Comparison of ENCODE assay signal across 15 cellular contexts in genomic region chr17:76388966-76389888, GRCh38. TPM values are rescaled to one million over a fixed set of nuclear protein-coding genes. Genes with fewer than 3 reads are reported as not detected.
DNase-seq lines count a peak whose midpoint lies in the region; ATAC-seq, FAIRE-seq and TF ChIP-seq lines count a peak whose summit lies in the region.
"Had no signal": no experiment of that assay in that cellular context is flagged by ENCODE, and none has a peak within 500 bp of the region (broad histone marks: within the 10 kb centered on the region; RNA-seq: fewer than 3 reads in every experiment).

No MANE protein-coding gene starts in this region.

- TF ChIP-seq EP300 in K562 (IDR thresholded peaks at IDR 0.05; ENCODE audit: low read length) = no peak

- no peaks in the 10 kb centered on the region for H3K27me3 ChIP-seq in AG04450 (ENCODE audit: control insufficient read depth, insufficient read depth, low read length)
- peaks cover 21% of the 10 kb centered on the region for H3K27me3 ChIP-seq in HUES64 (ENCODE audit: insufficient read depth, low read length)
- no peaks in the 10 kb centered on the region for H3K27me3 ChIP-seq in K562 (ENCODE audit: control insufficient read depth in 2 of 2, insufficient read depth in 2 of 2, low read length in 2 of 2)
- no peaks in the 10 kb centered on the region for H3K27me3 ChIP-seq in foreskin keratinocyte
- H3K27me3 ChIP-seq: tibial nerve had no signal

- CTCF ChIA-PET in AG04450 (lab: Charles Lee) (interaction anchor here (0.8 to 1.7 kb wide), 4 partner anchors 9 to 70 kb away, joined by 3 to 7 read pairs (median 3); partner anchors contain the start of gene UBE2O), K562 (lab: Yijun Ruan, JAX; ENCODE audit: low intra/inter-chr PET ratio) (no interaction called here)

- WGBS in HUES64 = 79% methylated on average over 15 of the region's 16 CpGs
- 87% methylated on average over 16 of the region's 16 CpGs for whole genome bisulfite sequencing in K562 (ENCODE audit: insufficient coverage, low coverage, missing lambda C conversion rate)

- in situ Hi-C loops in K562 (cut with MboI) = no loop called here

- POLR2A ChIA-PET in AG04450 (lab: Yijun Ruan, JAX) (interaction anchor here (0.5 to 0.6 kb wide), 4 partner anchors 37 to 79 kb away, joined by 3 to 12 read pairs (median 3); no protein-coding TSS in a partner anchor), K562 (lab: Yijun Ruan, JAX) (interaction anchor here (0.5 to 3.1 kb wide), 11 partner anchors 8 to 309 kb away, joined by 3 to 13 read pairs (median 3); no protein-coding TSS in a partner anchor)

- intact Hi-C loops in K562 (cut with micrococcal nuclease) = no loop called here

- 0 out of 2 replicates have a peak overlapping the region, but pooled peaks have one; percentile 8 for H3K9ac ChIP-seq in HUES64 (ENCODE audit: low read depth, low read length)
- peak overlapping the region in 1 of 2 experiments; percentile 74; a peak in 2 of 4 replicates for H3K9ac ChIP-seq in K562 (ENCODE audit: insufficient read depth in 1 of 2, low read depth in 2 of 2, low read length in 2 of 2)

- TF ChIP-seq POLR2A in K562 (conservative IDR thresholded peaks at IDR 0.05) = peak; percentile 55

- H3K4me3 ChIP-seq in AG04450 (ENCODE audit: low read depth, low read length) (no peak overlapping the region), HUES64 (ENCODE audit: low read length) (no peak overlapping the region), K562 (no peak overlapping the region)
- H3K4me3 ChIP-seq: tibial nerve had no signal

- H3K4me2 ChIP-seq in K562 (ENCODE audit: insufficient read depth, low read length) = no peak overlapping the region

- peaks cover 29% of the 10 kb centered on the region for H3K79me2 ChIP-seq in K562 (ENCODE audit: control insufficient read depth, insufficient read depth, low read length)

- H4K20me1 ChIP-seq in K562 (replicated peaks; ENCODE audit: control insufficient read depth, insufficient read depth, low read length) = no peaks in the 10 kb centered on the region

- BruUV-seq in K562 (replicated peaks; lab: Mats Ljungman, UMichigan) = TSS peak; percentile 30

- no peak overlapping the region for H3K27ac ChIP-seq in AG04450 (ENCODE audit: low read depth, low read length)
- H3K27ac ChIP-seq in HUES64 (ENCODE audit: low read depth, low read length) = peak overlapping the region; percentile 54; the same call in 1 of the 2 replicates
- no peak overlapping the region for H3K27ac ChIP-seq in K562 (ENCODE audit: extremely low read depth, low read depth, low read length)
- no peak overlapping the region for H3K27ac ChIP-seq in foreskin keratinocyte

- H2AFZ ChIP-seq in K562 (ENCODE audit: low read depth, low read length) = no peak overlapping the region

- DNase-seq in AG04450 (ENCODE audit: low read depth, low spot score) = no peak
- peak in 2 of 4 experiments; percentile 34 to 35 for DNase-seq in K562 (ENCODE audit: extremely low read depth in 1 of 4, low spot score in 3 of 4)
- peak in 1 of 2 donors; percentile 33 for DNase-seq in foreskin keratinocyte
- DNase-seq in HT-29 (ENCODE audit: low spot score) = no peak
- no peak for DNase-seq in stimulated activated CD4-positive, alpha-beta T cell treated with anti-CD3 and anti-CD28 coated beads, Interleukin-2, amount 100 ng/mL, for 24 hours
- DNase-seq: activated gamma-delta T cell treated with Interleukin-2 at 50 U/mL for 16 hours, GOT3, mesendoderm, NCI-H446 treated with DMSO at 0.1 percent for 48 hours, OCI-M1 had no signal

- no peak for TF ChIP-seq RAD21 in K562 (CRISPR knock-in tag; conservative IDR thresholded peaks at IDR 0.05 in 1 of 2, IDR thresholded peaks at IDR 0.05 in 1 of 2)

- TF ChIP-seq CTCF in AG04450 (IDR thresholded peaks at IDR 0.05; ENCODE audit: low read depth, low read length) (0 out of 2 replicates have a peak, but pooled peaks have one; percentile 5), K562 (IDR thresholded peaks at IDR 0.05 in 2 of 3, conservative IDR thresholded peaks at IDR 0.05 in 1 of 3; ENCODE audit: insufficient read depth in 2 of 3, low read depth in 1 of 3, low read length in 3 of 3) (peak in 1 of 3 experiments; percentile 41; a peak in 3 of 6 replicates), foreskin keratinocyte (conservative IDR thresholded peaks at IDR 0.05) (peak; percentile 31)

- no peaks in the 10 kb centered on the region for H3K9me1 ChIP-seq in K562 (ENCODE audit: control insufficient read depth, insufficient read depth, low read length)

- ATAC-seq in K562 = no peak
- no peak for ATAC-seq in foreskin keratinocyte
- no peak for ATAC-seq in HG02852 (IDR thresholded peaks at IDR 0.05; ENCODE audit: unreplicated experiment)
- no peak for ATAC-seq in GM18868 (IDR thresholded peaks at IDR 0.05; ENCODE audit: unreplicated experiment)

- peaks cover 32% of the 10 kb centered on the region for H3K36me3 ChIP-seq in HUES64 (ENCODE audit: insufficient read depth, low read length)
- H3K36me3 ChIP-seq in K562 (ENCODE audit: control insufficient read depth, insufficient read depth, low read length) = peaks cover 60% of the 10 kb centered on the region

- FAIRE-seq in K562 (lab: Jason Lieb, UNC) = no peak
- FAIRE-seq: islet of Langerhans had no signal

- no peaks in the 10 kb centered on the region; the same call in 1 of the 2 replicates for H3K9me3 ChIP-seq in AG04450 (ENCODE audit: control insufficient read depth, insufficient read depth, low read length)
- no peaks in the 10 kb centered on the region for H3K9me3 ChIP-seq in HUES64 (ENCODE audit: insufficient read depth, low read depth, low read length)
- H3K9me3 ChIP-seq in K562 (replicated peaks; ENCODE audit: control insufficient read depth, insufficient read depth, low read depth, low read length) = no peaks in the 10 kb centered on the region
- H3K9me3 ChIP-seq: tibial nerve had no signal

- H3K4me1 ChIP-seq in HUES64 (ENCODE audit: insufficient read depth, low read length) (peaks cover 16% of the 10 kb centered on the region), K562 (replicated peaks in 1 of 2; ENCODE audit: control insufficient read depth in 2 of 2, insufficient read depth in 2 of 2, low read length in 2 of 2) (peaks cover 9 to 42% of the 10 kb centered on the region in 2 experiments), foreskin keratinocyte (peaks cover 5% of the 10 kb centered on the region)

TF ChIP-seq in K562, 482 proteins besides CTCF, POLR2A, EP300 and RAD21 (continues in another document):
- TF ChIP-seq POLR2G (IDR thresholded peaks at IDR 0.05; ENCODE audit: low read depth, low read length) = peak; percentile 51; the same call in 1 of the 2 replicates

RNA-seq across cellular contexts. Expression of gene SPHK1, which starts 4.8 kb away (rescaled TPM):
- polyA plus RNA-seq in AG04450 (2011; rRNA removed) (11.6 and 16.2 TPM in 2 replicates), K562 (2011; rRNA removed) (20.2 and 21.6 TPM in 2 replicates), K562 (2014; fragmentation: Illumina TruSeq; extraction: Trizol) (14.5 and 25.0 TPM in 2 replicates), K562 (2014; fragmentation: Nextera tagmentation; extraction: Ambion mirVana) (1 to 10 TPM in 1 of 2 experiments, under 1 TPM in 1; 0.21 to 1.9 TPM), K562 (2014; rRNA removed) (45.3 and 51.4 TPM in 2 replicates), foreskin keratinocyte (90.1 and 147 TPM in 2 replicates)
- 4.8 and 6.7 TPM in 2 replicates for polyA minus RNA-seq in AG04450 (2011; rRNA and poly(A)+ RNA removed)
- 1.8 TPM for polyA plus RNA-seq in HUES64 (2013, experiment 1 of 2)
- polyA plus RNA-seq in HUES64 (2013, experiment 2 of 2) = 2.6 TPM
- total RNA-seq in K562 (2011; cell fraction: chromatin; rRNA removed; ENCODE audit: low replicate concordance) = 17.0 and 55.7 TPM in 2 replicates
- 66.3 and 72.5 TPM in 2 replicates for total RNA-seq in K562 (2011; cell fraction: nucleolus; rRNA removed)
- total RNA-seq in K562 (2011; cell fraction: nucleoplasm; rRNA removed) = 31.6 and 33.4 TPM in 2 replicates
- total RNA-seq in K562 (2014; rRNA removed) (60.3 and 69.6 TPM in 2 replicates), K562 (2014; rRNA removed; fragmentation: Illumina TruSeq; extraction: Trizol) (5.6 and 8.0 TPM in 2 replicates), K562 (2015; rRNA removed; fragmentation: Illumina TruSeq; extraction: Trizol) (14.1 and 14.9 TPM in 2 replicates), K562 (2021) (56.2 and 58.2 TPM in 2 replicates), foreskin keratinocyte (81.9 and 128 TPM in 2 replicates)
- polyA plus RNA-seq in K562 (2011; cell fraction: cytosol; rRNA removed) = 25.9 and 63.1 TPM in 2 replicates
- 93.7 and 187 TPM in 2 replicates for polyA plus RNA-seq in K562 (2011; cell fraction: nucleus; rRNA removed)
- 26.8 and 28.6 TPM in 2 replicates for polyA plus RNA-seq in K562 (2012)
- polyA minus RNA-seq in K562 (2011; rRNA and poly(A)+ RNA removed) = 3.0 and 8.2 TPM in 2 replicates
- polyA minus RNA-seq in K562 (2011; cell fraction: cytosol; rRNA and poly(A)+ RNA removed) = 11.8 and 12.5 TPM in 2 replicates
- polyA minus RNA-seq in K562 (2011; cell fraction: nucleus; rRNA and poly(A)+ RNA removed) = 19.1 and 19.3 TPM in 2 replicates
- total RNA-seq in HT-29 (2014; rRNA removed; shearing (Covaris generic)) = 2.7 and 4.4 TPM in 2 replicates

RNA-seq across cellular contexts. Expression of gene PRPSAP1, which starts 35.5 kb away (rescaled TPM):
- polyA plus RNA-seq in AG04450 (2011; rRNA removed) (48.8 and 49.9 TPM in 2 replicates), K562 (2011; rRNA removed) (77.1 and 89.9 TPM in 2 replicates), K562 (2014; fragmentation: Illumina TruSeq; extraction: Trizol) (70.0 and 73.4 TPM in 2 replicates), K562 (2014; fragmentation: Nextera tagmentation; extraction: Ambion mirVana) (10 to 100 TPM; 21.9 to 31.9 TPM), K562 (2014; rRNA removed) (61.2 and 72.8 TPM in 2 replicates), foreskin keratinocyte (40.4 and 43.8 TPM in 2 replicates)
- 44.7 and 53.4 TPM in 2 replicates for polyA minus RNA-seq in AG04450 (2011; rRNA and poly(A)+ RNA removed)
- 33.4 TPM for polyA plus RNA-seq in HUES64 (2013, experiment 1 of 2)
- 40.6 TPM for polyA plus RNA-seq in HUES64 (2013, experiment 2 of 2)
- total RNA-seq in K562 (2011; cell fraction: chromatin; rRNA removed; ENCODE audit: low replicate concordance) = 154 and 205 TPM in 2 replicates
- 107 and 112 TPM in 2 replicates for total RNA-seq in K562 (2011; cell fraction: nucleolus; rRNA removed)
- 122 and 124 TPM in 2 replicates for total RNA-seq in K562 (2011; cell fraction: nucleoplasm; rRNA removed)
- total RNA-seq in K562 (2014; rRNA removed) (18.6 and 21.9 TPM in 2 replicates), K562 (2014; rRNA removed; fragmentation: Illumina TruSeq; extraction: Trizol) (39.3 and 39.4 TPM in 2 replicates), K562 (2015; rRNA removed; fragmentation: Illumina TruSeq; extraction: Trizol) (38.0 and 40.8 TPM in 2 replicates), K562 (2021) (65.8 and 70.8 TPM in 2 replicates), foreskin keratinocyte (43.7 and 44.0 TPM in 2 replicates)
- polyA plus RNA-seq in K562 (2011; cell fraction: cytosol; rRNA removed) = 42.1 and 76.8 TPM in 2 replicates
- polyA plus RNA-seq in K562 (2011; cell fraction: nucleus; rRNA removed) = 228 and 401 TPM in 2 replicates
- 50.3 and 72.3 TPM in 2 replicates for polyA plus RNA-seq in K562 (2012)
- polyA minus RNA-seq in K562 (2011; rRNA and poly(A)+ RNA removed) = 63.9 and 65.4 TPM in 2 replicates
- polyA minus RNA-seq in K562 (2011; cell fraction: cytosol; rRNA and poly(A)+ RNA removed) = 26.3 and 27.2 TPM in 2 replicates
- polyA minus RNA-seq in K562 (2011; cell fraction: nucleus; rRNA and poly(A)+ RNA removed) = 30.6 and 71.0 TPM in 2 replicates
- 31.7 and 35.5 TPM in 2 replicates for total RNA-seq in HT-29 (2014; rRNA removed; shearing (Covaris generic))
